In genomic region chr4:144862221-144862620, GRCh38 we compare ENCODE assay signal across 17 cellular contexts.
A peak's percentile ranks its signal among the peaks of the same experiment; 100 is the strongest.
DNase-seq lines count a peak whose midpoint lies in the region; ATAC-seq, FAIRE-seq and TF ChIP-seq lines count a peak whose summit lies in the region.
"Had no signal": no experiment of that assay in that cellular context is flagged by ENCODE, and none has a peak within 500 bp of the region (broad histone marks: within the 10 kb centered on the region; RNA-seq: fewer than 3 reads in every experiment).

No MANE protein-coding gene starts in this region.

- no peak overlapping the region for H2BK20ac ChIP-seq in IMR-90 (ENCODE audit: low read depth, low read length)

- CTCF ChIA-PET in IMR-90 (lab: Yijun Ruan, JAX), result no interaction called here
- CTCF ChIA-PET in K562 (lab: Yijun Ruan, JAX; ENCODE audit: low intra/inter-chr PET ratio), result no interaction called here

- TF ChIP-seq EP300 in K562 (IDR thresholded peaks at IDR 0.05; ENCODE audit: low read length) (no peak), suprapubic skin (IDR thresholded peaks at IDR 0.05) (no peak)

- H3K27me3 ChIP-seq in IMR-90 (ENCODE audit: control insufficient read depth, insufficient read depth, low read length), result no peaks in the 10 kb centered on the region
- no peaks in the 10 kb centered on the region for H3K27me3 ChIP-seq in K562 (ENCODE audit: control insufficient read depth in 2 of 2, insufficient read depth in 2 of 2, low read length in 2 of 2)
- no peaks in the 10 kb centered on the region for H3K27me3 ChIP-seq in SJCRH30
- no peaks in the 10 kb centered on the region for H3K27me3 ChIP-seq in suprapubic skin

- H3K27ac ChIP-seq in IMR-90 (ENCODE audit: insufficient read depth, low read length), result no peak overlapping the region
- H3K27ac ChIP-seq in K562 (ENCODE audit: extremely low read depth, low read depth, low read length), result no peak overlapping the region
- H3K27ac ChIP-seq in SJCRH30, result no peak overlapping the region
- H3K27ac ChIP-seq in suprapubic skin, result no peak overlapping the region
- H3K27ac ChIP-seq: HL-60 had no signal

- H2BK120ac ChIP-seq in IMR-90 (ENCODE audit: low read depth, low read length), result no peak overlapping the region

- no peak overlapping the region for H3K56ac ChIP-seq in IMR-90 (ENCODE audit: extremely low read depth, insufficient read depth, low read length)

- H4K20me1 ChIP-seq in IMR-90 (ENCODE audit: insufficient read depth, low read length) (no peaks in the 10 kb centered on the region), K562 (replicated peaks; ENCODE audit: control insufficient read depth, insufficient read depth, low read length) (no peaks in the 10 kb centered on the region)

- peak; percentile 49 for FAIRE-seq in K562 (lab: Jason Lieb, UNC)
- FAIRE-seq: A204.1, GM12892 had no signal

- in situ Hi-C loops in Caki2 (cut with HindIII; ENCODE audit: low pct_unique_long_range_greater_than_20kb, low sequenced_read_pairs) (no loop called here), IMR-90 (cut with MboI; ENCODE audit: low sequenced_read_pairs) (no loop called here), K562 (cut with MboI) (no loop called here)

- H2BK5ac ChIP-seq in IMR-90 (ENCODE audit: low read depth, low read length, poor library complexity, severe bottlenecking), result no peak overlapping the region

- POLR2A ChIA-PET in IMR-90 (lab: Charles Lee; ENCODE audit: unreplicated experiment) (no interaction called here), K562 (lab: Yijun Ruan, JAX) (no interaction called here)

- no peak overlapping the region for H3K4me2 ChIP-seq in IMR-90 (ENCODE audit: low read depth, low read length)
- no peak overlapping the region for H3K4me2 ChIP-seq in K562 (ENCODE audit: insufficient read depth, low read length)

- no peaks in the 10 kb centered on the region for H3K79me2 ChIP-seq in K562 (ENCODE audit: control insufficient read depth, insufficient read depth, low read length)

- H4K91ac ChIP-seq in IMR-90 (ENCODE audit: insufficient read depth, low read depth, low read length), result no peak overlapping the region

- no CpG with 5 or more reads among the region's 2 CpGs for WGBS in IMR-90 (ENCODE audit: extremely low coverage in 2 of 2, insufficient read length in 1 of 2), 2 experiments
- WGBS in K562 (ENCODE audit: insufficient coverage, low coverage, missing lambda C conversion rate), result 4% methylated on average over 2 of the region's 2 CpGs
- 78% methylated on average over 2 of the region's 2 CpGs for WGBS in suprapubic skin

- no peak for TF ChIP-seq POLR2A in IMR-90 (IDR thresholded peaks at IDR 0.05; ENCODE audit: low read depth, low read length)
- TF ChIP-seq POLR2A in K562 (conservative IDR thresholded peaks at IDR 0.05), result no peak
- TF ChIP-seq POLR2A in suprapubic skin (IDR thresholded peaks at IDR 0.05), result no peak

- H3K14ac ChIP-seq in IMR-90 (replicated peaks; ENCODE audit: low read depth, low read length), result no peak overlapping the region

- no peak overlapping the region for H3K18ac ChIP-seq in IMR-90 (ENCODE audit: low read depth, low read length)

- H2BK15ac ChIP-seq in IMR-90 (ENCODE audit: low read depth, low read length), result no peak overlapping the region

- TF ChIP-seq RAD21 in IMR-90 (IDR thresholded peaks at IDR 0.05; ENCODE audit: low read length), result no peak
- TF ChIP-seq RAD21 in K562 (CRISPR knock-in tag; conservative IDR thresholded peaks at IDR 0.05 in 1 of 2, IDR thresholded peaks at IDR 0.05 in 1 of 2), result no peak

- no peak overlapping the region for H2AFZ ChIP-seq in IMR-90 (replicated peaks; ENCODE audit: low read length, poor library complexity)
- H2AFZ ChIP-seq in K562 (ENCODE audit: low read depth, low read length), result no peak overlapping the region

- H3K9ac ChIP-seq in IMR-90 (ENCODE audit: low read depth, low read length) (no peak overlapping the region), K562 (ENCODE audit: insufficient read depth in 1 of 2, low read depth in 2 of 2, low read length in 2 of 2) (no peak overlapping the region)

- H4K5ac ChIP-seq in IMR-90 (ENCODE audit: low read depth, low read length), result no peak overlapping the region

- H3K4me3 ChIP-seq in IMR-90 (ENCODE audit: insufficient read depth, low read depth, low read length) (no peak overlapping the region), K562 (no peak overlapping the region), SJCRH30 (no peak overlapping the region), suprapubic skin (no peak overlapping the region)
- H3K4me3 ChIP-seq: HAP-1 had no signal

- H3K4me1 ChIP-seq in IMR-90 (ENCODE audit: control insufficient read depth, insufficient read depth, low read length), result no peaks in the 10 kb centered on the region
- no peaks in the 10 kb centered on the region for H3K4me1 ChIP-seq in K562 (replicated peaks in 1 of 2; ENCODE audit: control insufficient read depth in 2 of 2, insufficient read depth in 2 of 2, low read length in 2 of 2)
- H3K4me1 ChIP-seq in SJCRH30, result no peaks in the 10 kb centered on the region
- no peaks in the 10 kb centered on the region for H3K4me1 ChIP-seq in suprapubic skin
- H3K4me1 ChIP-seq: HAP-1 had no signal

- no peaks in the 10 kb centered on the region for H3K9me3 ChIP-seq in IMR-90 (ENCODE audit: control insufficient read depth, insufficient read depth, low read length)
- no peaks in the 10 kb centered on the region for H3K9me3 ChIP-seq in K562 (replicated peaks; ENCODE audit: control insufficient read depth, insufficient read depth, low read depth, low read length)
- H3K9me3 ChIP-seq in SJCRH30 (replicated peaks), result no peaks in the 10 kb centered on the region; the same call in 1 of the 2 replicates
- no peaks in the 10 kb centered on the region for H3K9me3 ChIP-seq in suprapubic skin
- H3K9me3 ChIP-seq: HAP-1 had no signal

- no peak overlapping the region for H4K8ac ChIP-seq in IMR-90 (ENCODE audit: low read depth in 2 of 2, low read length in 2 of 2)

- no peak overlapping the region for H3K4ac ChIP-seq in IMR-90 (ENCODE audit: low read depth, low read length)

- dilution Hi-C loops in IMR-90 (cut with HindIII; ENCODE audit: low sequenced_read_pairs, unreplicated experiment), result no loop called here

- intact Hi-C loops in IMR-90 (cut with micrococcal nuclease), result no loop called here
- intact Hi-C loops in K562 (cut with micrococcal nuclease), result no loop called here

- BruUV-seq in IMR-90 (replicated peaks; lab: Mats Ljungman, UMichigan), result no TSS peak
- no TSS peak for BruUV-seq in K562 (replicated peaks; lab: Mats Ljungman, UMichigan)

- no peak overlapping the region for H2AK5ac ChIP-seq in IMR-90 (ENCODE audit: low read depth, low read length)

- H3K36me3 ChIP-seq in IMR-90 (ENCODE audit: control insufficient read depth, insufficient read depth, low read length) (no peaks in the 10 kb centered on the region), K562 (ENCODE audit: control insufficient read depth, insufficient read depth, low read length) (no peaks in the 10 kb centered on the region), SJCRH30 (no peaks in the 10 kb centered on the region), suprapubic skin (no peaks in the 10 kb centered on the region)
- H3K36me3 ChIP-seq: HAP-1 had no signal

- no peak overlapping the region for H3K23ac ChIP-seq in IMR-90 (ENCODE audit: low read depth, low read length)

- ATAC-seq in IMR-90 (ENCODE audit: low read depth) (no peak), K562 (no peak)

- no peak overlapping the region for H2AK9ac ChIP-seq in IMR-90 (replicated peaks; ENCODE audit: low read depth, low read length, poor library complexity)

- H3K9me1 ChIP-seq in IMR-90 (ENCODE audit: insufficient read depth, low read length), result no peaks in the 10 kb centered on the region
- no peaks in the 10 kb centered on the region for H3K9me1 ChIP-seq in K562 (ENCODE audit: control insufficient read depth, insufficient read depth, low read length)

- TF ChIP-seq CTCF in IMR-90 (conservative IDR thresholded peaks at IDR 0.05; ENCODE audit: low read depth, low read length), result no peak
- TF ChIP-seq CTCF in K562 (IDR thresholded peaks at IDR 0.05 in 2 of 3, conservative IDR thresholded peaks at IDR 0.05 in 1 of 3; ENCODE audit: insufficient read depth in 2 of 3, low read depth in 1 of 3, low read length in 3 of 3), result no peak
- TF ChIP-seq CTCF in suprapubic skin (IDR thresholded peaks at IDR 0.05), result no peak

- peak; percentile 1 for DNase-seq in Caki2 (ENCODE audit: low read depth)
- no peak for DNase-seq in IMR-90
- peak in 1 of 4 experiments; percentile 2 for DNase-seq in K562 (ENCODE audit: extremely low read depth in 1 of 4, low spot score in 3 of 4)
- peak; percentile 5 for DNase-seq in myocyte (ENCODE audit: low read depth)
- DNase-seq in activated CD4-positive, alpha-beta T cell treated with anti-CD3 and anti-CD28 coated beads for 4 hours, result no peak
- DNase-seq in SJCRH30, result no peak
- DNase-seq in suprapubic skin (ENCODE audit: low spot score in 2 of 2), result no peak
- DNase-seq: AML-193; CD4-positive, alpha-beta memory T cell; DMS 273 treated with DMSO at 0.1 percent for 48 hours; DMS79; GDM1; KG1 had no signal

- no peaks in the 10 kb centered on the region for H3K79me1 ChIP-seq in IMR-90 (ENCODE audit: low read depth in 1 of 2, low read length in 2 of 2)

TF ChIP-seq in IMR-90, 13 proteins besides CTCF, POLR2A, EP300 and RAD21 (continues in another document):
- TF ChIP-seq SMC3 (IDR thresholded peaks at IDR 0.05; ENCODE audit: low read depth, low read length) (no peak), MAFK (IDR thresholded peaks at IDR 0.05; ENCODE audit: low read depth, low read length) (0 out of 2 replicates have a peak, but pooled peaks have one; percentile 20), RCOR1 (IDR thresholded peaks at IDR 0.05; ENCODE audit: insufficient replicate concordance, low read length) (no peak)

TF ChIP-seq in K562, 482 proteins besides CTCF, POLR2A, EP300 and RAD21 (continues in another document):
- TF ChIP-seq MAFG (tag; conservative IDR thresholded peaks at IDR 0.05) (peak; percentile 87), ZNF77 (CRISPR knock-in tag; IDR thresholded peaks at IDR 0.05) (no peak), SRSF7 (optimal IDR thresholded peaks at IDR 0.05; ENCODE audit: low read depth, low read length) (no peak), C11orf30 (IDR thresholded peaks at IDR 0.05; ENCODE audit: low read depth) (peak; percentile 80), MAFF (IDR thresholded peaks at IDR 0.05; ENCODE audit: low read length) (peak; percentile 87), ARID3A (IDR thresholded peaks at IDR 0.05; ENCODE audit: borderline replicate concordance, low read depth, low read length) (no peak), NFE2L1 (tag; IDR thresholded peaks at IDR 0.05; ENCODE audit: borderline replicate concordance, low read depth) (peak; percentile 63)

Comparison
In these comparisons a context has a peak if more than half of its experiments do, and no peak if none do; other contexts are left out.
1. DNase-seq: peak in Caki2 (single experiment) and myocyte (single experiment); none in IMR-90 (single experiment), activated CD4-positive, alpha-beta T cell treated with anti-CD3 and anti-CD28 coated beads for 4 hours (0 of 2), SJCRH30 (0 of 2) and suprapubic skin (0 of 2).